ENCODE assay signal across 1 cellular context in genomic region chr2:207154556-207155179, GRCh38.
TF ChIP-seq lines count a peak whose summit lies in the region.

No MANE protein-coding gene starts in this region.

TF ChIP-seq in endothelial cell of umbilical vein, 7 proteins besides CTCF, POLR2A, EP300 and RAD21:
- TF ChIP-seq MYC (IDR thresholded peaks at IDR 0.05; ENCODE audit: low read depth, low read length) = no peak
- TF ChIP-seq EZH2 (IDR thresholded peaks at IDR 0.05; ENCODE audit: borderline replicate concordance, low read depth, low read length, severe bottlenecking) = no peak
- no peak for TF ChIP-seq GATA2 (IDR thresholded peaks at IDR 0.05; ENCODE audit: insufficient read depth, insufficient read length, low read depth, low read length)
- TF ChIP-seq MAX (IDR thresholded peaks at IDR 0.05; ENCODE audit: insufficient read depth, insufficient read length) = no peak
- TF ChIP-seq FOS (IDR thresholded peaks at IDR 0.05; ENCODE audit: borderline replicate concordance, insufficient read depth, low read length) = no peak
- TF ChIP-seq POLR2AphosphoS5 (IDR thresholded peaks at IDR 0.05; ENCODE audit: insufficient read depth, low read depth, low read length) = no peak
- no peak for TF ChIP-seq JUN (IDR thresholded peaks at IDR 0.05; ENCODE audit: borderline replicate concordance, insufficient read depth, insufficient read length, low read depth)
